Comparison of ENCODE assay signal across 30 cellular contexts in the genomic region with DNA sequence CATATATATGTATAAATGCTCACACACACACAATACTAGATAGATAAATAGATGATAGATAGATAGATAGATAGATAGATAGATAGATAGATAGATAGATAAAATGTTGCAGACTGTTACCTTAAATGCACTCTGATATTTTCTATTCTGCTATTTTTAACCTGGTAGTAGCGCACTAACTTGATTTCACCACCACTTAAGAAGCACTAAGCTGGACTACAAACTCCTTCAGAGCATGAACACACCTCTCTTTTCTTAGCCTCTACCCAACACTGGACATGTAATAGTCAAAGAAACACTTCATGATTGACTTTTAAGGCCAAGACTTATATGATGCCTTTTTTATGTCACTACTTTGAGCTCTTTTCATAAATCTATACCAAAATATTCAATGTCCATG.
DNase-seq lines count a peak whose midpoint lies in the region; ATAC-seq and TF ChIP-seq lines count a peak whose summit lies in the region.
"Had no signal": no experiment of that assay in that cellular context is flagged by ENCODE, and none has a peak within 500 bp of the region (broad histone marks: within the 10 kb centered on the region; RNA-seq: fewer than 3 reads in every experiment).

No MANE protein-coding gene starts in this region.

- in situ Hi-C loops in gastrocnemius medialis (cut with MboI; ENCODE audit: low sequenced_read_pairs in 4 of 4): no loop called here

- ATAC-seq in left lung (peak; percentile 70), psoas muscle (peak in 3 of 4 donors; percentile 50 to 78 (median 71)), gastrocnemius medialis (peak; percentile 58 to 82), GM19452 (IDR thresholded peaks at IDR 0.05; ENCODE audit: unreplicated experiment) (no peak), lower lobe of right lung (no peak)
- ATAC-seq: A549; CD8-positive, alpha-beta T cell had no signal

- DNase-seq in left lung (no peak), psoas muscle (no peak), gastrocnemius medialis (no peak), NCI-H1417 (lab: John Stamatoyannopoulos, UW) (no peak), lower lobe of right lung (no peak)
- DNase-seq: 8988T; ACHN; AML-193; BE2C; Caco-2; Calu3; CD4-positive, alpha-beta memory T cell; CD4-positive, alpha-beta T cell; CD4-positive, CD25-positive, alpha-beta regulatory T cell; CD8-positive, alpha-beta memory T cell; CD8-positive, alpha-beta T cell; COR-L47; DMS 273 treated with DMSO at 0.1 percent for 48 hours; DMS153; DMS53; DMS79; DMS79 treated with DMSO at 0.1 percent for 48 hours; DND-41; EL had no signal

- H3K4me3 ChIP-seq in left lung: no peak overlapping the region
- H3K4me3 ChIP-seq in psoas muscle: no peak overlapping the region
- no peak overlapping the region for H3K4me3 ChIP-seq in gastrocnemius medialis
- H3K4me3 ChIP-seq in lower lobe of right lung: no peak overlapping the region
- H3K4me3 ChIP-seq: A549; BLaER1; BLaER1 treated with 17β-estradiol and CSF1 and Interleukin-3, amounts not matched to agents 10 nM and 100 nM had no signal

- H3K36me3 ChIP-seq in left lung (no peaks in the 10 kb centered on the region), psoas muscle (ENCODE audit: insufficient read depth in 1 of 2, low read depth in 1 of 2) (no peaks in the 10 kb centered on the region), gastrocnemius medialis (no peaks in the 10 kb centered on the region), lower lobe of right lung (no peaks in the 10 kb centered on the region)
- H3K36me3 ChIP-seq: BE2C; BLaER1; BLaER1 treated with 17β-estradiol and CSF1 and Interleukin-3, amounts not matched to agents 10 nM and 100 nM had no signal

- H3K4me1 ChIP-seq in left lung (no peaks in the 10 kb centered on the region), psoas muscle (peaks cover 7% of the 10 kb centered on the region), gastrocnemius medialis (peaks cover 17 to 18% of the 10 kb centered on the region in 2 donors), lower lobe of right lung (no peaks in the 10 kb centered on the region)
- H3K4me1 ChIP-seq: A549, BE2C, BLaER1, Caco-2 had no signal

- H3K27me3 ChIP-seq in left lung (no peaks in the 10 kb centered on the region), psoas muscle (ENCODE audit: insufficient read depth in 3 of 3, low read length in 2 of 3) (peaks cover 0 to 2% (median 0%) of the 10 kb centered on the region in 3 donors), gastrocnemius medialis (no peaks in the 10 kb centered on the region), lower lobe of right lung (ENCODE audit: low read depth) (no peaks in the 10 kb centered on the region)
- H3K27me3 ChIP-seq: BE2C; BLaER1; BLaER1 treated with 17β-estradiol and CSF1 and Interleukin-3, amounts not matched to agents 10 nM and 100 nM had no signal

- H3K9me3 ChIP-seq in left lung (peaks cover 0 to 5% of the 10 kb centered on the region in 2 donors), psoas muscle (peaks cover 9% of the 10 kb centered on the region), gastrocnemius medialis (peaks cover 0 to 4% (median 0%) of the 10 kb centered on the region in 3 donors), lower lobe of right lung (no peaks in the 10 kb centered on the region)
- H3K9me3 ChIP-seq: BE2C had no signal

- intact Hi-C loops in left lung (cut with DNase I) (no loop called here), psoas muscle (cut with DNase I) (no loop called here), gastrocnemius medialis (cut with DNase I; ENCODE audit: low total_unique reads) (no loop called here), lower lobe of right lung (cut with DNase I) (no loop called here)

- TF ChIP-seq CTCF in left lung (IDR thresholded peaks at IDR 0.05) (no peak), psoas muscle (IDR thresholded peaks at IDR 0.05) (no peak), gastrocnemius medialis (IDR thresholded peaks at IDR 0.05 in 4 of 5, conservative IDR thresholded peaks at IDR 0.05 in 1 of 5) (no peak), lower lobe of right lung (IDR thresholded peaks at IDR 0.05) (no peak)

- WGBS in psoas muscle, 3 donors: 28 to 54% (median 45%) methylated on average over 1 of the region's 1 CpG

- no peak for TF ChIP-seq POLR2A in gastrocnemius medialis (IDR thresholded peaks at IDR 0.05)

- H3K27ac ChIP-seq in left lung (no peak overlapping the region), psoas muscle (no peak overlapping the region), gastrocnemius medialis (peak overlapping the region in 2 of 4 donors; percentile 51 to 59), lower lobe of right lung (no peak overlapping the region)
- H3K27ac ChIP-seq: 22Rv1; A549; BLaER1; BLaER1 treated with 17β-estradiol and CSF1 and Interleukin-3, amounts not matched to agents 10 nM and 100 nM; C4-2B had no signal

Comparison
In these comparisons a context has a peak if more than half of its experiments do, and no peak if none do; other contexts are left out.
1. ATAC-seq: peak in left lung (single experiment), psoas muscle (3 of 4) and gastrocnemius medialis (2 of 2); none in GM19452 (single experiment) and lower lobe of right lung (0 of 2).